ENCODE assay signal across 24 cellular contexts in genomic region chr11:26017903-26018750, GRCh38.
"Had no signal": no experiment of that assay in that cellular context is flagged by ENCODE, and none has a peak within 500 bp of the region (broad histone marks: within the 10 kb centered on the region; RNA-seq: fewer than 3 reads in every experiment).

No MANE protein-coding gene starts in this region.

- H3K27ac ChIP-seq: parathyroid adenoma, psoas muscle, suprapubic skin, tibial nerve had no signal

- H3K4me3 ChIP-seq: psoas muscle, suprapubic skin, tibial nerve had no signal

- H3K4me1 ChIP-seq: parathyroid adenoma, psoas muscle, suprapubic skin, tibial nerve had no signal

- H3K27me3 ChIP-seq: suprapubic skin, tibial nerve had no signal

- H3K9me3 ChIP-seq: psoas muscle, suprapubic skin, tibial nerve had no signal

- H2AFZ ChIP-seq: parathyroid adenoma had no signal

- ATAC-seq: activated naive CD8-positive, alpha-beta T cell treated with anti-CD3 and anti-CD28 coated beads, Interleukin-2, amount 50 U/mL, for 24 hours; activated T-helper 17 cell treated with anti-CD3 and anti-CD28 coated beads, Interleukin-2, amount 50 U/mL, for 72 hours; left cardiac atrium; psoas muscle; T-helper 17 cell; WTC11 had no signal

- H3K36me3 ChIP-seq: suprapubic skin, tibial nerve had no signal

- DNase-seq: activated CD4-positive, alpha-beta memory T cell treated with anti-CD3 and anti-CD28 coated beads, Interleukin-2, amount 10 ng/mL, durations not matched to agents 7 days and 5 days; activated CD4-positive, alpha-beta T cell treated with anti-CD3 and anti-CD28 coated beads for 1 hour; activated CD4-positive, alpha-beta T cell treated with anti-CD3 and anti-CD28 coated beads, Interleukin-2, amount 10 ng/mL, durations not matched to agents 7 days and 5 days; activated CD8-positive, alpha-beta memory T cell treated with anti-CD3 and anti-CD28 coated beads, Interleukin-2, amount 50 U/mL, for 48 hours; activated gamma-delta T cell treated with Interleukin-2 at 50 U/mL for 16 hours; activated naive CD8-positive, alpha-beta T cell treated with anti-CD3 and anti-CD28 coated beads, Interleukin-2, amount 50 U/mL, for 24 hours; activated T-cell treated with anti-CD3 and anti-CD28 coated beads, Interleukin-2, amount 50 U/mL, for 24 hours; amygdala; caudate nucleus; head of caudate nucleus; hippocampal formation; left cardiac atrium; mammary epithelial cell; naive B cell; occipital lobe; psoas muscle; stimulated activated naive CD4-positive, alpha-beta T cell; T-helper 17 cell; T1000 had no signal

- H3K79me2 ChIP-seq: parathyroid adenoma had no signal

- H3K9ac ChIP-seq: parathyroid adenoma had no signal
